1 cellular context compared by ENCODE assay signal in the genomic region with DNA sequence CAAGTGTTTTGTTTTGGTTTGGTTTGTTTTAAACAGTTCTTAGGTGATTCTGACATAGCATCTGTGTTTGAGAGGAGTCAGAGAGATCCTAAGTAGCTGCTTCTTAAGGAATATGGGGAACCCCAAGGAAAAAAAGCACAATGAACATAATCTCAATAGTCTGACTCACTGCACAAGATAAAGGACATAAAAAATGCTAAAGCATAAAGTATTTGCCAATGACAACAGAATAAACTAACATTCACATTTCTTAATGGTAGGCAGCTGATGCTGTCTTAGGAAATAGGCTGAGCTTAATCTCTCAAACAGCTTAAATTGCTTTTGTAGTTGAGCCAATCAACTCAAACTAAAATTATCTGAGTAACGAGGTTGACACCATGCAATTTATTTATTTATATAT.
TF ChIP-seq lines count a peak whose summit lies in the region.

No MANE protein-coding gene starts in this region.

TF ChIP-seq in A549, 52 proteins besides CTCF, POLR2A, EP300 and RAD21 (continued from another document):
- TF ChIP-seq, protein P1, sequence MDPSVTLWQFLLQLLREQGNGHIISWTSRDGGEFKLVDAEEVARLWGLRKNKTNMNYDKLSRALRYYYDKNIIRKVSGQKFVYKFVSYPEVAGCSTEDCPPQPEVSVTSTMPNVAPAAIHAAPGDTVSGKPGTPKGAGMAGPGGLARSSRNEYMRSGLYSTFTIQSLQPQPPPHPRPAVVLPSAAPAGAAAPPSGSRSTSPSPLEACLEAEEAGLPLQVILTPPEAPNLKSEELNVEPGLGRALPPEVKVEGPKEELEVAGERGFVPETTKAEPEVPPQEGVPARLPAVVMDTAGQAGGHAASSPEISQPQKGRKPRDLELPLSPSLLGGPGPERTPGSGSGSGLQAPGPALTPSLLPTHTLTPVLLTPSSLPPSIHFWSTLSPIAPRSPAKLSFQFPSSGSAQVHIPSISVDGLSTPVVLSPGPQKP (IDR thresholded peaks at IDR 0.05; ENCODE audit: low read depth, low read length): no peak
- no peak for TF ChIP-seq ZSCAN20 (CRISPR knock-in tag; IDR thresholded peaks at IDR 0.05)
- no peak for TF ChIP-seq PHF8 (IDR thresholded peaks at IDR 0.05; ENCODE audit: borderline replicate concordance, low read depth)
- no peak for TF ChIP-seq NPAS2 (CRISPR knock-in tag; IDR thresholded peaks at IDR 0.05; ENCODE audit: borderline replicate concordance)
- TF ChIP-seq EHF (CRISPR knock-in tag; IDR thresholded peaks at IDR 0.05): no peak
- TF ChIP-seq CBX8 (IDR thresholded peaks at IDR 0.05): no peak
- no peak for TF ChIP-seq RFX5 (IDR thresholded peaks at IDR 0.05)
- TF ChIP-seq, protein P2, sequence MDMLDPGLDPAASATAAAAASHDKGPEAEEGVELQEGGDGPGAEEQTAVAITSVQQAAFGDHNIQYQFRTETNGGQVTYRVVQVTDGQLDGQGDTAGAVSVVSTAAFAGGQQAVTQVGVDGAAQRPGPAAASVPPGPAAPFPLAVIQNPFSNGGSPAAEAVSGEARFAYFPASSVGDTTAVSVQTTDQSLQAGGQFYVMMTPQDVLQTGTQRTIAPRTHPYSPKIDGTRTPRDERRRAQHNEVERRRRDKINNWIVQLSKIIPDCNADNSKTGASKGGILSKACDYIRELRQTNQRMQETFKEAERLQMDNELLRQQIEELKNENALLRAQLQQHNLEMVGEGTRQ (IDR thresholded peaks at IDR 0.05): no peak
- no peak for TF ChIP-seq FOSB (CRISPR knock-in tag; IDR thresholded peaks at IDR 0.05)
- TF ChIP-seq BHLHE40 (IDR thresholded peaks at IDR 0.05; ENCODE audit: low read depth, low read length): no peak
- no peak for TF ChIP-seq SREBF2 (IDR thresholded peaks at IDR 0.05)
- TF ChIP-seq HOXB5 (CRISPR knock-in tag; IDR thresholded peaks at IDR 0.05): no peak
- no peak for TF ChIP-seq FOXS1 (CRISPR knock-in tag; IDR thresholded peaks at IDR 0.05)
- TF ChIP-seq POLR2AphosphoS2 (conservative IDR thresholded peaks at IDR 0.05; ENCODE audit: low read length): no peak
- TF ChIP-seq, protein P3, sequence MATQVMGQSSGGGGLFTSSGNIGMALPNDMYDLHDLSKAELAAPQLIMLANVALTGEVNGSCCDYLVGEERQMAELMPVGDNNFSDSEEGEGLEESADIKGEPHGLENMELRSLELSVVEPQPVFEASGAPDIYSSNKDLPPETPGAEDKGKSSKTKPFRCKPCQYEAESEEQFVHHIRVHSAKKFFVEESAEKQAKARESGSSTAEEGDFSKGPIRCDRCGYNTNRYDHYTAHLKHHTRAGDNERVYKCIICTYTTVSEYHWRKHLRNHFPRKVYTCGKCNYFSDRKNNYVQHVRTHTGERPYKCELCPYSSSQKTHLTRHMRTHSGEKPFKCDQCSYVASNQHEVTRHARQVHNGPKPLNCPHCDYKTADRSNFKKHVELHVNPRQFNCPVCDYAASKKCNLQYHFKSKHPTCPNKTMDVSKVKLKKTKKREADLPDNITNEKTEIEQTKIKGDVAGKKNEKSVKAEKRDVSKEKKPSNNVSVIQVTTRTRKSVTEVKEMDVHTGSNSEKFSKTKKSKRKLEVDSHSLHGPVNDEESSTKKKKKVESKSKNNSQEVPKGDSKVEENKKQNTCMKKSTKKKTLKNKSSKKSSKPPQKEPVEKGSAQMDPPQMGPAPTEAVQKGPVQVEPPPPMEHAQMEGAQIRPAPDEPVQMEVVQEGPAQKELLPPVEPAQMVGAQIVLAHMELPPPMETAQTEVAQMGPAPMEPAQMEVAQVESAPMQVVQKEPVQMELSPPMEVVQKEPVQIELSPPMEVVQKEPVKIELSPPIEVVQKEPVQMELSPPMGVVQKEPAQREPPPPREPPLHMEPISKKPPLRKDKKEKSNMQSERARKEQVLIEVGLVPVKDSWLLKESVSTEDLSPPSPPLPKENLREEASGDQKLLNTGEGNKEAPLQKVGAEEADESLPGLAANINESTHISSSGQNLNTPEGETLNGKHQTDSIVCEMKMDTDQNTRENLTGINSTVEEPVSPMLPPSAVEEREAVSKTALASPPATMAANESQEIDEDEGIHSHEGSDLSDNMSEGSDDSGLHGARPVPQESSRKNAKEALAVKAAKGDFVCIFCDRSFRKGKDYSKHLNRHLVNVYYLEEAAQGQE (IDR thresholded peaks at IDR 0.05): no peak
- no peak for TF ChIP-seq RNF2 (IDR thresholded peaks at IDR 0.05; ENCODE audit: borderline replicate concordance, low read depth)
- TF ChIP-seq HOXB13 (CRISPR knock-in tag; IDR thresholded peaks at IDR 0.05; ENCODE audit: low read depth): no peak
